Comparison of ENCODE assay signal across 10 cellular contexts in the genomic region with DNA sequence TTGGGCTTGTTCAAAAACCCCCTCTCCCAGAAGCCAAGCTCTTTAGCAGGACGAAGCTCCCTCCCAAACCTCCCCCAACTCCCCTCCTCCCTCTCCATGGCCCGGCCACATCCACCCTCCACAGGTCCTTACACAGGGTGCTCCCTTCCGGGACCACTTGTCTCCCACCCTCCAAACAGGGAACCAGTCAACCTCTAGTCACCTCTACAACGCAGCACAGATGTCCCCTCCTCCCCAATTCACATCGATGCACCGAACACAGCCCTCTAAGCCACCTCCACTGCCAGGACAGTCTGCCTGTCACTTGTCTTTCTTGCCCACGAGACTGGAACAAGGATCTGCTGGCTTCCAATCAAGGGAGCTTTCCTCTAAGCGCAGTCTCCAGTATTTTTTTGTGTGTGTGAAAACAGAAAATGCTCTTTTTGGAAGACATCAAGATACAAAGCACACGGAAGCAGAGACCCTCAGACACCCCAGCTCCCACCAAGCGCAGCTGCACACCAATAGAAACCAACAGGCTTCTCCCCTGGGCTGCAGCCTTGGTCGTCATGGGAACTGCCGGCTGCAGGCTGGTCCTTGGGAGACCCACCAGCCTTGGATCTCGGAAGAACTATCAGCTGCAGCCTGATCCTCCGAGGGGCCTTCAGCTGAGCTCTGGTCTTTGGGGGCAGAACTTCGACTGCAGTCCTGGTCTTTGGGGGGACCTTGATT. TPM values are rescaled to one million over a fixed set of nuclear protein-coding genes. Genes with fewer than 3 reads are reported as not detected.
DNase-seq lines count a peak whose midpoint lies in the region; ATAC-seq and TF ChIP-seq lines count a peak whose summit lies in the region.
"Had no signal": no experiment of that assay in that cellular context is flagged by ENCODE, and none has a peak within 500 bp of the region (broad histone marks: within the 10 kb centered on the region; RNA-seq: fewer than 3 reads in every experiment).

No MANE protein-coding gene starts in this region.

- peaks cover 30% of the 10 kb centered on the region for H3K4me1 Mint-ChIP-seq in CD14-positive monocyte
- peaks cover 29% of the 10 kb centered on the region for H3K4me1 Mint-ChIP-seq in activated CD8-positive, alpha-beta T cell treated with anti-CD3 and anti-CD28 coated beads, Interleukin-2, amount 10 ng/mL, durations not matched to agents 7 days and 5 days (ENCODE audit: low read depth)

- peaks cover 0 to 13% of the 10 kb centered on the region in 2 donors for H3K4me1 ChIP-seq in left lung

- no peak overlapping the region for H3K27ac ChIP-seq in left lung
- H3K27ac ChIP-seq: SK-N-MC had no signal

- ATAC-seq in HG02981 (IDR thresholded peaks at IDR 0.05; ENCODE audit: unreplicated experiment), result peak; percentile 4
- ATAC-seq in activated CD8-positive, alpha-beta T cell treated with anti-CD3 and anti-CD28 coated beads, Interleukin-2, amount 10 ng/mL, durations not matched to agents 7 days and 5 days, result no peak
- ATAC-seq in left lung, result no peak

- no peaks in the 10 kb centered on the region for H3K36me3 ChIP-seq in left lung

- no peaks in the 10 kb centered on the region for H3K9me3 ChIP-seq in left lung

- peaks cover 0 to 3% (median 0%) of the 10 kb centered on the region in 7 donors for H3K9me3 Mint-ChIP-seq in CD14-positive monocyte
- H3K9me3 Mint-ChIP-seq in activated CD8-positive, alpha-beta T cell treated with anti-CD3 and anti-CD28 coated beads, Interleukin-2, amount 10 ng/mL, durations not matched to agents 7 days and 5 days (ENCODE audit: insufficient read depth), result no peaks in the 10 kb centered on the region
- H3K9me3 Mint-ChIP-seq: activated T-helper 1 cell treated with anti-CD3 and anti-CD28 coated beads, Interleukin-12 subunit alpha, Interleukin-12 subunit beta, Interleukin-2, Interleukin-4 antibody, amounts not matched to agents 30 ng/mL and 10 ng/mL and 1 ng/mL, durations not matched to agents 14 hours and 24 hours and 36 hours had no signal

- intact Hi-C loops in CD14-positive monocyte (cut with micrococcal nuclease) (loop anchor here (5.0 to 10.0 kb wide), 2 partner anchors 34 to 52 kb away; no protein-coding TSS in a partner anchor), left lung (cut with DNase I) (no loop called here)

- no peak overlapping the region for H3K4me3 ChIP-seq in left lung
- H3K4me3 ChIP-seq: SK-N-MC had no signal

- no peaks in the 10 kb centered on the region for H3K27me3 ChIP-seq in left lung

- TF ChIP-seq CTCF in CD14-positive monocyte (IDR thresholded peaks at IDR 0.05), result no peak
- no peak for TF ChIP-seq CTCF in left lung (IDR thresholded peaks at IDR 0.05)

- peak overlapping the region; percentile 79 to 97 (median 90) for H3K27ac Mint-ChIP-seq in CD14-positive monocyte
- H3K27ac Mint-ChIP-seq in activated CD8-positive, alpha-beta T cell treated with anti-CD3 and anti-CD28 coated beads, Interleukin-2, amount 10 ng/mL, durations not matched to agents 7 days and 5 days, result peak overlapping the region; percentile 25
- H3K27ac Mint-ChIP-seq: activated T-helper 1 cell treated with anti-CD3 and anti-CD28 coated beads, Interleukin-12 subunit alpha, Interleukin-12 subunit beta, Interleukin-2, Interleukin-4 antibody, amounts not matched to agents 30 ng/mL and 10 ng/mL and 1 ng/mL, durations not matched to agents 14 hours and 24 hours and 36 hours had no signal

- in situ Hi-C loops in KBM-7 (cut with MboI; ENCODE audit: low pct_unique_long_range_greater_than_20kb, low sequenced_read_pairs), result no loop called here

- peak overlapping the region in 1 of 2 donors; percentile 33 for H3K4me3 Mint-ChIP-seq in CD14-positive monocyte
- no peak overlapping the region for H3K4me3 Mint-ChIP-seq in activated CD8-positive, alpha-beta T cell treated with anti-CD3 and anti-CD28 coated beads, Interleukin-2, amount 10 ng/mL, durations not matched to agents 7 days and 5 days
- H3K4me3 Mint-ChIP-seq: activated T-helper 1 cell treated with anti-CD3 and anti-CD28 coated beads, Interleukin-12 subunit alpha, Interleukin-12 subunit beta, Interleukin-2, Interleukin-4 antibody, amounts not matched to agents 30 ng/mL and 10 ng/mL and 1 ng/mL, durations not matched to agents 14 hours and 24 hours and 36 hours had no signal

- DNase-seq in CD14-positive monocyte (ENCODE audit: low spot score) (no peak), GM19238 (ENCODE audit: insufficient read length, low spot score) (peak; percentile 30), superior temporal gyrus (ENCODE audit: extremely low spot score) (no peak), KBM-7 (no peak), left lung (no peak), middle frontal gyrus (ENCODE audit: extremely low spot score, low spot score) (no peak)
- DNase-seq in activated CD8-positive, alpha-beta T cell treated with anti-CD3 and anti-CD28 coated beads, Interleukin-2, amount 10 ng/mL, durations not matched to agents 7 days and 5 days, result no peak

- POLR2A ChIA-PET in activated CD8-positive, alpha-beta T cell treated with anti-CD3 and anti-CD28 coated beads, Interleukin-2, amount 10 ng/mL, durations not matched to agents 7 days and 5 days (lab: Charles Lee), result interaction anchor here (0.7 kb wide), 1 partner anchor 34 kb away, joined by 3 read pairs; no protein-coding TSS in a partner anchor

- no peaks in the 10 kb centered on the region for H3K36me3 Mint-ChIP-seq in CD14-positive monocyte
- H3K36me3 Mint-ChIP-seq in activated CD8-positive, alpha-beta T cell treated with anti-CD3 and anti-CD28 coated beads, Interleukin-2, amount 10 ng/mL, durations not matched to agents 7 days and 5 days (ENCODE audit: low read depth), result peaks cover 5% of the 10 kb centered on the region

- H3K27me3 Mint-ChIP-seq in CD14-positive monocyte (ENCODE audit: low read depth in 3 of 3), result peaks cover 1 to 4% (median 1%) of the 10 kb centered on the region in 3 donors
- H3K27me3 Mint-ChIP-seq in activated CD8-positive, alpha-beta T cell treated with anti-CD3 and anti-CD28 coated beads, Interleukin-2, amount 10 ng/mL, durations not matched to agents 7 days and 5 days (ENCODE audit: low read depth), result no peaks in the 10 kb centered on the region

- CTCF ChIA-PET in activated CD8-positive, alpha-beta T cell treated with anti-CD3 and anti-CD28 coated beads, Interleukin-2, amount 10 ng/mL, durations not matched to agents 7 days and 5 days (lab: Charles Lee), result interaction anchor here (0.8 kb wide), 1 partner anchor 52 kb away, joined by 3 read pairs; no protein-coding TSS in a partner anchor

RNA-seq across cellular contexts. Expression of gene IQSEC1, which starts 26.5 kb away (rescaled TPM):
- polyA plus RNA-seq in CD14-positive monocyte, result 10 to 100 TPM; 17.7 to 30.3 TPM
- total RNA-seq in activated CD8-positive, alpha-beta T cell treated with anti-CD3 and anti-CD28 coated beads, Interleukin-2, amount 10 ng/mL, durations not matched to agents 7 days and 5 days, result 10 to 100 TPM; 47.8 to 53.8 TPM
- 10 to 100 TPM; 38.7 to 57.0 TPM for total RNA-seq in left lung

Comparison
In these comparisons a context has a peak if more than half of its experiments do, and no peak if none do; other contexts are left out.
1. intact Hi-C loops: an anchor here in CD14-positive monocyte (5.0 to 10.0 kb wide); none called in left lung.